Comparison of ENCODE assay signal across 21 cellular contexts in genomic region chr4:52977252-52977651, GRCh38.
A peak's percentile ranks its signal among the peaks of the same experiment; 100 is the strongest.
DNase-seq lines count a peak whose midpoint lies in the region; ATAC-seq and TF ChIP-seq lines count a peak whose summit lies in the region.
"Had no signal": no experiment of that assay in that cellular context is flagged by ENCODE, and none has a peak within 500 bp of the region (broad histone marks: within the 10 kb centered on the region; RNA-seq: fewer than 3 reads in every experiment).

No MANE protein-coding gene starts in this region.

- no peaks in the 10 kb centered on the region for H3K27me3 Mint-ChIP-seq in activated T-cell treated with anti-CD3 and anti-CD28 coated beads, Interleukin-2, amount 50 U/mL, for 72 hours (ENCODE audit: low read depth)
- H3K27me3 Mint-ChIP-seq in nephron (ENCODE audit: low read depth) = no peaks in the 10 kb centered on the region
- H3K27me3 Mint-ChIP-seq: CD4-positive, alpha-beta T cell; CD8-positive, alpha-beta memory T cell had no signal

- no peaks in the 10 kb centered on the region for H3K4me1 Mint-ChIP-seq in activated T-cell treated with anti-CD3 and anti-CD28 coated beads, Interleukin-2, amount 50 U/mL, for 72 hours (ENCODE audit: low read depth)
- peaks cover 50% of the 10 kb centered on the region for H3K4me1 Mint-ChIP-seq in nephron
- H3K4me1 Mint-ChIP-seq: CD14-positive monocyte; CD8-positive, alpha-beta memory T cell had no signal

- peak overlapping the region; percentile 63 for H3K27ac Mint-ChIP-seq in activated T-cell treated with anti-CD3 and anti-CD28 coated beads, Interleukin-2, amount 50 U/mL, for 72 hours
- H3K27ac Mint-ChIP-seq in nephron = peak overlapping the region; percentile 57 to 84 (median 75)
- H3K27ac Mint-ChIP-seq: CD14-positive monocyte; CD4-positive, alpha-beta T cell; GM23338; H9 had no signal

- no peak for ATAC-seq in activated T-cell treated with anti-CD3 and anti-CD28 coated beads, Interleukin-2, amount 50 U/mL, for 72 hours (replicated peaks in 1 of 2)
- no peak for ATAC-seq in GM18909 (IDR thresholded peaks at IDR 0.05; ENCODE audit: poor library complexity, unreplicated experiment)
- ATAC-seq: A549, GM12878, GM23338, HCT116 had no signal

- peaks cover 2 to 5% of the 10 kb centered on the region in 2 donors for H3K36me3 Mint-ChIP-seq in activated T-cell treated with anti-CD3 and anti-CD28 coated beads, Interleukin-2, amount 50 U/mL, for 72 hours (ENCODE audit: insufficient read depth in 2 of 2)
- H3K36me3 Mint-ChIP-seq in nephron (ENCODE audit: low read depth) = peaks cover 3% of the 10 kb centered on the region
- H3K36me3 Mint-ChIP-seq: CD14-positive monocyte had no signal

- no peak for TF ChIP-seq CTCF in nephron (IDR thresholded peaks at IDR 0.05; ENCODE audit: unreplicated experiment in 3 of 3)

- H3K4me3 Mint-ChIP-seq in activated T-cell treated with anti-CD3 and anti-CD28 coated beads, Interleukin-2, amount 50 U/mL, for 72 hours = no peak overlapping the region
- H3K4me3 Mint-ChIP-seq in nephron = no peak overlapping the region
- H3K4me3 Mint-ChIP-seq: CD14-positive monocyte; CD4-positive, alpha-beta T cell; CD8-positive, alpha-beta memory T cell; GM23338; H9 had no signal

- H3K9me3 Mint-ChIP-seq in activated T-cell treated with anti-CD3 and anti-CD28 coated beads, Interleukin-2, amount 50 U/mL, for 72 hours = no peaks in the 10 kb centered on the region
- H3K9me3 Mint-ChIP-seq in nephron = peaks cover 3% of the 10 kb centered on the region
- H3K9me3 Mint-ChIP-seq: CD4-positive, alpha-beta T cell had no signal

- DNase-seq in activated T-cell treated with anti-CD3 and anti-CD28 coated beads, Interleukin-2, amount 50 U/mL, for 72 hours = no peak
- no peak for DNase-seq in activated T-cell treated with anti-CD3 and anti-CD28 coated beads, Interleukin-2, amount 50 U/mL, for 1 hour
- DNase-seq in NCI-H69 (lab: John Stamatoyannopoulos, UW) = peak; percentile 43
- DNase-seq in activated CD8-positive, alpha-beta memory T cell treated with anti-CD3 and anti-CD28 coated beads, Interleukin-2, amount 50 U/mL, for 48 hours = no peak
- DNase-seq: ACHN; AML-193; BE2C; CD4-positive, alpha-beta T cell; CD8-positive, alpha-beta memory T cell; DMS 273 treated with DMSO at 0.1 percent for 48 hours; DMS79; EL; GDM1; H9 had no signal
